In the genomic region with DNA sequence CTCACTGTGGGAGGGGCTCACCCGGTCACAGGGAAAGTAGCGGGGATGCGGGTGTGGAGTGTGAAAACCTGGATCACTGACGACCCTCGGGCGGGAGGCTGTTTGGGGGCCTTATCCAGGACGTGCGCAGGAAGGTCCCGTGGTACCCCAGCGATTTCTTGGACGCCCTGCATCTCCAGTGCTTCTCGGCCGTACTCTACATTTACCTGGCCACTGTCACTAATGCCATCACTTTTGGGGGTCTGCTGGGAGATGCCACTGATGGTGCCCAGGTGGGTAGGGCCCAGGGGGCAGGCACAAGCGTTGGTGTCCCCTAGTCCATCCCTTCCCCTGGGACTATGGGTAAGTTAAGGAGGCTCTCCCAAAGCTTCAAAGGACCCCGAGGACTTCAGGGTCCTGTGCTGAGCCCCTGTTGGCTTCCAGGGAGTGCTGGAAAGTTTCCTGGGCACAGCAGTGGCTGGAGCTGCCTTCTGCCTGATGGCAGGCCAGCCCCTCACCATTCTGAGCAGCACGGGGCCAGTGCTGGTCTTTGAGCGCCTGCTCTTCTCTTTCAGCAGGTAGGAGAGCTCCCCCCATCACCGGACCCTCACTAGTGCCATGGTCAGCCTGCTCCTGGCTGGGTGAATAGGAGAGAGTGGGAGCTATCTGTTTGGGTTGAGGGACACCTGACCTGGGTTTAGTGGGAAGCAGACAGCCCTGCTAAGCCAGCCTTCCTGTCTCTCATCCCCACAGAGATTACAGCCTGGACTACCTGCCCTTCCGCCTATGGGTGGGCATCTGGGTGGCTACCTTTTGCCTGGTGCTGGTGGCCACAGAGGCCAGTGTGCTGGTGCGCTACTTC, we compare ENCODE assay signal across 7 cellular contexts. TPM values are rescaled to one million over a fixed set of nuclear protein-coding genes. Genes with fewer than 3 reads are reported as not detected.
DNase-seq lines count a peak whose midpoint lies in the region; ATAC-seq, FAIRE-seq and TF ChIP-seq lines count a peak whose summit lies in the region.

No MANE protein-coding gene starts in this region.

- peaks cover 4% of the 10 kb centered on the region for H3K4me1 ChIP-seq in skeletal muscle satellite cell (ENCODE audit: control insufficient read depth, insufficient read depth, low read length)

- H3K4me3 ChIP-seq in H7 (ENCODE audit: insufficient read depth, low read depth, low read length): peak overlapping the region; percentile 48
- H3K4me3 ChIP-seq in fibroblast of villous mesenchyme (ENCODE audit: low read depth, low read length): peak overlapping the region; percentile 44
- peak overlapping the region; percentile 67 for H3K4me3 ChIP-seq in skeletal muscle satellite cell (ENCODE audit: low read length)

- H3K36me3 ChIP-seq in H7 (replicated peaks; ENCODE audit: control insufficient read depth, insufficient read depth, low read length): no peaks in the 10 kb centered on the region
- no peaks in the 10 kb centered on the region for H3K36me3 ChIP-seq in skeletal muscle satellite cell (ENCODE audit: insufficient read depth, low read length)

- peaks cover 2% of the 10 kb centered on the region; the same call in 1 of the 2 replicates for H3K27me3 ChIP-seq in H7 (ENCODE audit: control insufficient read depth, insufficient read depth, low read length)
- peaks cover 7% of the 10 kb centered on the region for H3K27me3 ChIP-seq in skeletal muscle satellite cell (ENCODE audit: control insufficient read depth, insufficient read depth, low read length)

- no peaks in the 10 kb centered on the region for H3K9me3 ChIP-seq in skeletal muscle satellite cell (replicated peaks; ENCODE audit: low read length)

- H3K9me3 Mint-ChIP-seq in activated CD4-positive, alpha-beta memory T cell treated with anti-CD3 and anti-CD28 coated beads for 36 hours: no peaks in the 10 kb centered on the region

- CTCF ChIA-PET in activated CD4-positive, alpha-beta memory T cell treated with anti-CD3 and anti-CD28 coated beads for 36 hours (lab: Charles Lee): interaction anchor here (0.5 to 3.3 kb wide), 51 partner anchors 7 to 362 kb away, joined by 3 to 24 read pairs (median 4); partner anchors contain the start of genes ANKHD1, EIF4EBP3, HBEGF and IK

- no peak for FAIRE-seq in GM19239 (lab: Jason Lieb, UNC)

- TF ChIP-seq CTCF in fibroblast of villous mesenchyme (IDR thresholded peaks at IDR 0.05; ENCODE audit: insufficient read depth, low read depth, low read length): no peak

- no peak for DNase-seq in H7
- no peak for DNase-seq in activated CD4-positive, alpha-beta memory T cell treated with anti-CD3 and anti-CD28 coated beads for 36 hours
- DNase-seq in fibroblast of villous mesenchyme (ENCODE audit: low read depth): no peak
- DNase-seq in NCI-H2227 (lab: John Stamatoyannopoulos, UW; ENCODE audit: unreplicated experiment): no peak
- no peak for DNase-seq in GM19239 (ENCODE audit: insufficient read length, low spot score)

- H3K27ac Mint-ChIP-seq in activated CD4-positive, alpha-beta memory T cell treated with anti-CD3 and anti-CD28 coated beads for 36 hours: peak overlapping the region; percentile 52

- no peaks in the 10 kb centered on the region for H3K36me3 Mint-ChIP-seq in activated CD4-positive, alpha-beta memory T cell treated with anti-CD3 and anti-CD28 coated beads for 36 hours

- H3K9ac ChIP-seq in skeletal muscle satellite cell (ENCODE audit: low read depth, low read length): no peak overlapping the region

- H3K4me1 Mint-ChIP-seq in activated CD4-positive, alpha-beta memory T cell treated with anti-CD3 and anti-CD28 coated beads for 36 hours (ENCODE audit: low read depth): peaks cover 4% of the 10 kb centered on the region

- POLR2A ChIA-PET in activated CD4-positive, alpha-beta memory T cell treated with anti-CD3 and anti-CD28 coated beads for 36 hours (lab: Charles Lee): no interaction called here

- ATAC-seq in GM18520 (IDR thresholded peaks at IDR 0.05; ENCODE audit: unreplicated experiment): no peak

- H3K27me3 Mint-ChIP-seq in activated CD4-positive, alpha-beta memory T cell treated with anti-CD3 and anti-CD28 coated beads for 36 hours: no peaks in the 10 kb centered on the region

- H3K4me2 ChIP-seq in skeletal muscle satellite cell (ENCODE audit: low read length): peak overlapping the region; percentile 88

- peak overlapping the region; percentile 72 for H3K4me3 Mint-ChIP-seq in activated CD4-positive, alpha-beta memory T cell treated with anti-CD3 and anti-CD28 coated beads for 36 hours

- intact Hi-C loops in activated CD4-positive, alpha-beta memory T cell treated with anti-CD3 and anti-CD28 coated beads for 36 hours (cut with micrococcal nuclease): loop anchor here (1.0 to 5.0 kb wide), 3 partner anchors 193 to 348 kb away; partner anchors contain the start of gene SRA1

RNA-seq across cellular contexts. Expression of gene SLC4A9, which starts 3.9 kb away (rescaled TPM):
- total RNA-seq in H7 (2014; rRNA removed; shearing (Covaris generic)): 0.33 TPM in 1 of 2 replicates, not detected in the other
- total RNA-seq in activated CD4-positive, alpha-beta memory T cell treated with anti-CD3 and anti-CD28 coated beads for 36 hours: under 1 TPM in 1 of 2 experiments, not detected in 1; 0.26 TPM
- total RNA-seq in fibroblast of villous mesenchyme: not detected in 2 replicates
- not detected in 2 replicates for total RNA-seq in skeletal muscle satellite cell (2012; rRNA removed)

RNA-seq across cellular contexts. Expression of gene HBEGF, which starts 17.4 kb away (rescaled TPM):
- total RNA-seq in H7 (2014; rRNA removed; shearing (Covaris generic)): 1.6 and 2.3 TPM in 2 replicates
- 10 to 100 TPM; 21.5 to 23.5 TPM for total RNA-seq in activated CD4-positive, alpha-beta memory T cell treated with anti-CD3 and anti-CD28 coated beads for 36 hours
- total RNA-seq in fibroblast of villous mesenchyme: 7.4 and 9.5 TPM in 2 replicates
- total RNA-seq in skeletal muscle satellite cell (2012; rRNA removed): 2.8 and 4.4 TPM in 2 replicates

RNA-seq across cellular contexts. Expression of gene ANKHD1, which starts 37.8 kb away (rescaled TPM):
- total RNA-seq in H7 (2014; rRNA removed; shearing (Covaris generic)): 49.2 and 58.0 TPM in 2 replicates
- 100 to 1,000 TPM; 102 to 105 TPM for total RNA-seq in activated CD4-positive, alpha-beta memory T cell treated with anti-CD3 and anti-CD28 coated beads for 36 hours
- 64.8 and 66.0 TPM in 2 replicates for total RNA-seq in fibroblast of villous mesenchyme
- total RNA-seq in skeletal muscle satellite cell (2012; rRNA removed): 38.9 and 46.9 TPM in 2 replicates
